ENCODE assay signal across 24 cellular contexts in genomic region chr6:129314575-129314974, GRCh38.
DNase-seq lines count a peak whose midpoint lies in the region; ATAC-seq and TF ChIP-seq lines count a peak whose summit lies in the region.
"Had no signal": no experiment of that assay in that cellular context is flagged by ENCODE, and none has a peak within 500 bp of the region (broad histone marks: within the 10 kb centered on the region; RNA-seq: fewer than 3 reads in every experiment).

No MANE protein-coding gene starts in this region.

- H3K79me2 ChIP-seq in mammary epithelial cell (ENCODE audit: insufficient read depth, low read length), result no peaks in the 10 kb centered on the region

- peaks cover 6% of the 10 kb centered on the region for H3K4me1 ChIP-seq in mammary epithelial cell (ENCODE audit: insufficient read depth, low read length)
- H3K4me1 ChIP-seq in prostate gland (replicated peaks), result no peaks in the 10 kb centered on the region
- H3K4me1 ChIP-seq: adrenal gland, left lung, suprapubic skin, uterus had no signal

- intact Hi-C loops in mammary epithelial cell (cut with micrococcal nuclease) (no loop called here), MCF 10A (cut with micrococcal nuclease) (no loop called here), prostate gland (cut with DNase I) (no loop called here)

- peak overlapping the region; percentile 53 for H2AFZ ChIP-seq in mammary epithelial cell (ENCODE audit: low read depth, low read length)

- WGBS in mammary epithelial cell (ENCODE audit: low coverage, missing lambda C conversion rate), result 24% methylated on average over 9 of the region's 9 CpGs
- 85% methylated on average over 9 of the region's 9 CpGs for WGBS in prostate gland

- BruUV-seq in mammary epithelial cell (replicated peaks; lab: Mats Ljungman, UMichigan) (no TSS peak), MCF 10A (replicated peaks; lab: Mats Ljungman, UMichigan) (no TSS peak)

- H3K27ac ChIP-seq in mammary epithelial cell (ENCODE audit: insufficient read depth, low read depth, low read length) (no peak overlapping the region), prostate gland (no peak overlapping the region)
- H3K27ac ChIP-seq: adrenal gland, cardiac muscle cell, foreskin keratinocyte, left lung, suprapubic skin, uterus had no signal

- dilution Hi-C loops in mammary epithelial cell (cut with HindIII; ENCODE audit: low sequenced_read_pairs), result no loop called here

- H3K9me3 ChIP-seq in mammary epithelial cell (replicated peaks; ENCODE audit: insufficient read depth, low read length) (no peaks in the 10 kb centered on the region), prostate gland (no peaks in the 10 kb centered on the region)
- H3K9me3 ChIP-seq: adrenal gland, left lung, suprapubic skin, uterus had no signal

- DNase-seq in mammary epithelial cell (no peak), MCF 10A (ENCODE audit: unreplicated experiment) (no peak), iris pigment epithelial cell (ENCODE audit: low read depth) (peak; percentile 9), superior temporal gyrus (ENCODE audit: extremely low spot score) (peak; percentile 45), prostate gland (ENCODE audit: low spot score) (no peak)
- no peak for DNase-seq in stimulated activated CD4-positive, alpha-beta T cell treated with anti-CD3 and anti-CD28 coated beads, Interleukin-15, amount 100 ng/mL, for 24 hours
- no peak for DNase-seq in activated T-cell treated with anti-CD3 and anti-CD28 coated beads, Interleukin-2, amount 50 U/mL, for 72 hours
- DNase-seq: activated CD4-positive, alpha-beta T cell treated with anti-CD3 and anti-CD28 coated beads, Interleukin-2, amount 50 U/mL, for 4 hours; activated CD8-positive, alpha-beta memory T cell treated with anti-CD3 and anti-CD28 coated beads, Interleukin-2, amount 50 U/mL, for 48 hours; activated effector memory CD4-positive, alpha-beta T cell treated with anti-CD3 and anti-CD28 coated beads, Interleukin-2, amount 50 U/mL, for 16 hours; adrenal gland; Calu3; EL; erythroblast; foreskin keratinocyte; H7; left lung; NCI-H1417 treated with DMSO at 0.1 percent for 48 hours; NCI-H774; T-helper 17 cell; uterus had no signal

- in situ Hi-C loops in mammary epithelial cell (cut with MboI; ENCODE audit: low sequenced_read_pairs in 2 of 2), result no loop called here

- no peaks in the 10 kb centered on the region for H3K27me3 ChIP-seq in mammary epithelial cell (ENCODE audit: insufficient read depth, low read length)
- no peaks in the 10 kb centered on the region for H3K27me3 ChIP-seq in prostate gland (replicated peaks; ENCODE audit: insufficient read depth)
- H3K27me3 ChIP-seq: adrenal gland, cardiac muscle cell, foreskin keratinocyte, left lung, suprapubic skin, uterus had no signal

- ATAC-seq in activated T-cell treated with anti-CD3 and anti-CD28 coated beads, Interleukin-2, amount 50 U/mL, for 72 hours (replicated peaks in 1 of 2), result no peak
- ATAC-seq: foreskin keratinocyte, left lung, T-helper 17 cell had no signal

- TF ChIP-seq POLR2A in prostate gland (IDR thresholded peaks at IDR 0.05), result no peak

- no peak overlapping the region for H3K4me3 Mint-ChIP-seq in MCF 10A (ENCODE audit: unreplicated experiment)
- H3K4me3 Mint-ChIP-seq in brain, result peak overlapping the region in 2 of 5 experiments; percentile 21 to 43
- no peak overlapping the region for H3K4me3 Mint-ChIP-seq in activated T-cell treated with anti-CD3 and anti-CD28 coated beads, Interleukin-2, amount 50 U/mL, for 72 hours
- H3K4me3 Mint-ChIP-seq: T-helper 17 cell had no signal

- H3K9me3 Mint-ChIP-seq in MCF 10A (ENCODE audit: unreplicated experiment) (no peaks in the 10 kb centered on the region), brain (peaks cover 0 to 10% (median 4%) of the 10 kb centered on the region in 5 experiments)
- H3K9me3 Mint-ChIP-seq in activated T-cell treated with anti-CD3 and anti-CD28 coated beads, Interleukin-2, amount 50 U/mL, for 72 hours, result no peaks in the 10 kb centered on the region

- H3K27ac Mint-ChIP-seq in MCF 10A (ENCODE audit: low read depth, unreplicated experiment) (no peak overlapping the region), brain (peak overlapping the region in 3 of 5 experiments; percentile 1 to 61 (median 28))
- H3K27ac Mint-ChIP-seq in activated T-cell treated with anti-CD3 and anti-CD28 coated beads, Interleukin-2, amount 50 U/mL, for 72 hours, result no peak overlapping the region
- H3K27ac Mint-ChIP-seq: T-helper 17 cell had no signal

- H3K4me3 ChIP-seq in mammary epithelial cell (replicated peaks in 1 of 3; ENCODE audit: insufficient read depth in 1 of 3, low read depth in 2 of 3, low read length in 3 of 3) (no peak overlapping the region), prostate gland (no peak overlapping the region)
- H3K4me3 ChIP-seq: adrenal gland, cardiac muscle cell, left lung, suprapubic skin, uterus had no signal

- CTCF ChIA-PET in mammary epithelial cell (lab: Charles Lee; ENCODE audit: low non-redundant PET) (no interaction called here), MCF 10A (lab: Yijun Ruan, JAX) (no interaction called here)

- peaks cover 23% of the 10 kb centered on the region for H3K4me1 Mint-ChIP-seq in MCF 10A (ENCODE audit: insufficient read depth, unreplicated experiment)
- H3K4me1 Mint-ChIP-seq in brain, result peaks cover 29% of the 10 kb centered on the region
- H3K4me1 Mint-ChIP-seq in activated T-cell treated with anti-CD3 and anti-CD28 coated beads, Interleukin-2, amount 50 U/mL, for 72 hours (ENCODE audit: low read depth), result no peaks in the 10 kb centered on the region

- POLR2A ChIA-PET in MCF 10A (lab: Yijun Ruan, JAX), result no interaction called here

- no peaks in the 10 kb centered on the region for H4K20me1 ChIP-seq in mammary epithelial cell (ENCODE audit: insufficient read depth, low read length)

- H3K36me3 ChIP-seq in mammary epithelial cell (ENCODE audit: insufficient read depth, low read length) (no peaks in the 10 kb centered on the region), prostate gland (no peaks in the 10 kb centered on the region)
- H3K36me3 ChIP-seq: adrenal gland, left lung, suprapubic skin, uterus had no signal

- H3K9ac ChIP-seq in mammary epithelial cell (ENCODE audit: insufficient read depth, low read length), result no peak overlapping the region

- TF ChIP-seq CTCF in mammary epithelial cell (conservative IDR thresholded peaks at IDR 0.05 in 1 of 2, IDR thresholded peaks at IDR 0.05 in 1 of 2; ENCODE audit: extremely low read depth in 1 of 2, insufficient read depth in 1 of 2, low read depth in 1 of 2, low read length in 2 of 2), result no peak
- TF ChIP-seq CTCF in MCF 10A (IDR thresholded peaks at IDR 0.05; ENCODE audit: unreplicated experiment), result no peak
- TF ChIP-seq CTCF in brain (conservative IDR thresholded peaks at IDR 0.05), result no peak
- no peak for TF ChIP-seq CTCF in prostate gland (IDR thresholded peaks at IDR 0.05)

- H3K4me2 ChIP-seq in mammary epithelial cell (ENCODE audit: insufficient read depth, low read depth, low read length), result no peak overlapping the region

- H3K36me3 Mint-ChIP-seq in MCF 10A (ENCODE audit: insufficient read depth, unreplicated experiment), result no peaks in the 10 kb centered on the region
- H3K36me3 Mint-ChIP-seq in brain, result peaks cover 10% of the 10 kb centered on the region
- no peaks in the 10 kb centered on the region for H3K36me3 Mint-ChIP-seq in activated T-cell treated with anti-CD3 and anti-CD28 coated beads, Interleukin-2, amount 50 U/mL, for 72 hours (ENCODE audit: insufficient read depth in 2 of 2)

- H3K27me3 Mint-ChIP-seq in MCF 10A (ENCODE audit: insufficient read depth, unreplicated experiment) (no peaks in the 10 kb centered on the region), brain (peaks cover 8% of the 10 kb centered on the region)
- H3K27me3 Mint-ChIP-seq in activated T-cell treated with anti-CD3 and anti-CD28 coated beads, Interleukin-2, amount 50 U/mL, for 72 hours (ENCODE audit: low read depth), result peaks cover 12% of the 10 kb centered on the region
- H3K27me3 Mint-ChIP-seq: T-helper 17 cell had no signal

Comparison
In these comparisons a context has a peak if more than half of its experiments do, and no peak if none do; other contexts are left out.
1. DNase-seq: peak in iris pigment epithelial cell (single experiment) and superior temporal gyrus (single experiment); none in mammary epithelial cell (single experiment), MCF 10A (single experiment), stimulated activated CD4-positive, alpha-beta T cell treated with anti-CD3 and anti-CD28 coated beads, Interleukin-15, amount 100 ng/mL, for 24 hours (single experiment), activated T-cell treated with anti-CD3 and anti-CD28 coated beads, Interleukin-2, amount 50 U/mL, for 72 hours (0 of 2) and prostate gland (single experiment).
2. H3K27ac Mint-ChIP-seq: peak in brain (3 of 5); none in MCF 10A (single experiment) and activated T-cell treated with anti-CD3 and anti-CD28 coated beads, Interleukin-2, amount 50 U/mL, for 72 hours (single experiment).